ENCODE assay signal across 11 cellular contexts in the genomic region with DNA sequence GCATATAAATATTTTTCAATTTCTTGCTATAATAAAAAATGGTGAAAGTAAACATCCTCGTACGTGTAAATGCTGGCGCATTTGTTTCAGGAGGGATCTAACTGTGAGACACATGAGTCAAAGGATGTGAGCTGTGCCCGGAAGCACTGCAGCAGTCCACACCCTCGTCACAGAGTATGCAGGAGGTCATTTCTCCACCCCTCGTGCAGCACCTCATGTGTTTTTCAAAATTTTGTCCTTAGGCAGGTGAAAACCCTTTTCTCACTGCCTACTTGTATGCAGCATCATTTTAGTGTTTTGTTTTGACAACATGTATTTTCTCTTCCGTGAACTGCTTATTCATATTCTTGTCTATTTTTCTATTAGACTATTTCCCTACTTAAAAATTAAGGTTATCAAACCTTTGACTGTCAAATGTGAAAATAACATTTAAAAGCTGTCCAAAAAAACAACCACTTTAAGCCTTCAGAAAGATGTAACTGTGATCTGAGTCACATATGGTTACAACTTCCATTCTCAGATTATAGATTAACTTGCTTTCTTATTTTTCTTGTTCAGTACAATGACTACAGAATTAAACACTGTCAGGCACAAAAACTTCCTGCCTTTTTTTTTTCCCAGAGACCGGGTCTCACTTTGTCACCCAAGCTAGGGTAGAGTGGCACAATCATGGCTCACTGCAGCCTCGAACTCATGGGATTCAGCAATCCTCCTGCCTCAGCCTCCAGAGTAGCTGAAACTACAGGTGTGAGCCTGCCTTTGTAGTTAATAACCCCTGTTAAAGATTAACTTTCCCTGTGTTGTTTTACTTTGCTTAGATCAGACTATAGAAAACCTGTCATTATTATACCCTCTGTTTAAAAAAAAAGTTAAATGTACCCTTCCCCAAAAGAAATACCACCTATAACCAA.
A peak's percentile ranks its signal among the peaks of the same experiment; 100 is the strongest.
DNase-seq lines count a peak whose midpoint lies in the region; ATAC-seq, FAIRE-seq and TF ChIP-seq lines count a peak whose summit lies in the region.
"Had no signal": no experiment of that assay in that cellular context is flagged by ENCODE, and none has a peak within 500 bp of the region (broad histone marks: within the 10 kb centered on the region; RNA-seq: fewer than 3 reads in every experiment).

No MANE protein-coding gene starts in this region.

- peak; percentile 73 for ATAC-seq in GM19452 (IDR thresholded peaks at IDR 0.05; ENCODE audit: unreplicated experiment)
- ATAC-seq in HG03196 (IDR thresholded peaks at IDR 0.05; ENCODE audit: unreplicated experiment), result peak; percentile 59

- no peak overlapping the region for H3K4me3 ChIP-seq in astrocyte of the spinal cord (ENCODE audit: low read depth, low read length)
- H3K4me3 ChIP-seq: pancreas had no signal

- DNase-seq in astrocyte of the spinal cord (ENCODE audit: low read depth, low spot score), result peak; percentile 61
- DNase-seq in pons (ENCODE audit: low spot score), result peak; percentile 10
- DNase-seq in DMS 273 treated with DMSO at 0.1 percent for 48 hours (lab: John Stamatoyannopoulos, UW), result no peak
- no peak for DNase-seq in GF-D8 (lab: John Stamatoyannopoulos, UW)
- no peak for DNase-seq in GM12891 (ENCODE audit: insufficient read length, low spot score)
- no peak for DNase-seq in NK-92 treated with Interleukin-12 subunit alpha and Interleukin-12 subunit beta, amount 100 ng/mL, for 24 hours (lab: John Stamatoyannopoulos, UW)
- DNase-seq: NCI-H510A treated with DMSO at 0.1 percent for 48 hours, pancreas, WERI-Rb-1 had no signal

- TF ChIP-seq CTCF in astrocyte of the spinal cord (IDR thresholded peaks at IDR 0.05; ENCODE audit: low read depth, low read length), result no peak

- in situ Hi-C loops in astrocyte of the spinal cord (cut with HindIII; ENCODE audit: low sequenced_read_pairs), result no loop called here

- no peak for FAIRE-seq in GM12891 (lab: Jason Lieb, UNC)
- FAIRE-seq: pancreas had no signal

- no peak for TF ChIP-seq POLR2A in GM12891 (IDR thresholded peaks at IDR 0.05; ENCODE audit: low read depth, low read length)

TF ChIP-seq in GM12891, 5 proteins besides CTCF, POLR2A, EP300 and RAD21:
- TF ChIP-seq PAX5 (IDR thresholded peaks at IDR 0.05; ENCODE audit: insufficient read depth, low read length, severe bottlenecking), result no peak
- TF ChIP-seq POU2F2 (IDR thresholded peaks at IDR 0.05; ENCODE audit: low read depth, low read length), result no peak
- TF ChIP-seq SPI1 (IDR thresholded peaks at IDR 0.05; ENCODE audit: low read depth, low read length), result no peak
- no peak for TF ChIP-seq POLR2AphosphoS5 (IDR thresholded peaks at IDR 0.05; ENCODE audit: low read depth, low read length)
- TF ChIP-seq TAF1 (IDR thresholded peaks at IDR 0.05; ENCODE audit: low read depth, low read length), result no peak

Comparison
In these comparisons a context has a peak if more than half of its experiments do, and no peak if none do; other contexts are left out.
1. DNase-seq: peak in astrocyte of the spinal cord (single experiment) and pons (single experiment); none in DMS 273 treated with DMSO at 0.1 percent for 48 hours (single experiment), GF-D8 (single experiment), GM12891 (single experiment) and NK-92 treated with Interleukin-12 subunit alpha and Interleukin-12 subunit beta, amount 100 ng/mL, for 24 hours (single experiment).